In the genomic region with DNA sequence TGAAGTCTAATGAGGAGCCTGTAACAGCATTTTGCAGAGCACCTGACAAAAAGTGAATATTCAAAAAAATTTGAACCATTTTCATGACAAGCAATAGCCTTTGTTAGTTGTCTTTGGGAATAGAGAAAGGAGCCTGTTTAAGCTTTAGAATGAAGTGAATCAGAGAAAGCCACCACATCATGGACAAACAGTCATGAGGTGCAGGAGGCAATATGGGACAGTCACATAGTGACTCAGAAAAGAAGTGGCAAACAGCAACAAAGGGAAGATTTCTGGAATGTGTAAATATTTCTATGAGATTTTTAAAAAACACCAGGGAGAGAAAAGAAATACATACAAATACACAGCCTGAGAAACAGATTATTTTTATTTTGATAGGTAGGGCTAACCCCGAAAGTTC, we compare ENCODE assay signal across 1 cellular context.
TF ChIP-seq lines count a peak whose summit lies in the region.

No MANE protein-coding gene starts in this region.

TF ChIP-seq in A549, 52 proteins besides CTCF, POLR2A, EP300 and RAD21 (continued from another document):
- TF ChIP-seq, protein P1, sequence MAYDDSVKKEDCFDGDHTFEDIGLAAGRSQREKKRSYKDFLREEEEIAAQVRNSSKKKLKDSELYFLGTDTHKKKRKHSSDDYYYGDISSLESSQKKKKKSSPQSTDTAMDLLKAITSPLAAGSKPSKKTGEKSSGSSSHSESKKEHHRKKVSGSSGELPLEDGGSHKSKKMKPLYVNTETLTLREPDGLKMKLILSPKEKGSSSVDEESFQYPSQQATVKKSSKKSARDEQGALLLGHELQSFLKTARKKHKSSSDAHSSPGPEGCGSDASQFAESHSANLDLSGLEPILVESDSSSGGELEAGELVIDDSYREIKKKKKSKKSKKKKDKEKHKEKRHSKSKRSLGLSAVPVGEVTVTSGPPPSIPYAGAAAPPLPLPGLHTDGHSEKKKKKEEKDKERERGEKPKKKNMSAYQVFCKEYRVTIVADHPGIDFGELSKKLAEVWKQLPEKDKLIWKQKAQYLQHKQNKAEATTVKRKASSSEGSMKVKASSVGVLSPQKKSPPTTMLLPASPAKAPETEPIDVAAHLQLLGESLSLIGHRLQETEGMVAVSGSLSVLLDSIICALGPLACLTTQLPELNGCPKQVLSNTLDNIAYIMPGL (CRISPR knock-in tag; IDR thresholded peaks at IDR 0.05; ENCODE audit: borderline replicate concordance), result no peak
- TF ChIP-seq HOXB5 (CRISPR knock-in tag; IDR thresholded peaks at IDR 0.05), result no peak
- no peak for TF ChIP-seq EHMT2 (IDR thresholded peaks at IDR 0.05; ENCODE audit: low read depth)
- TF ChIP-seq HEYL (CRISPR knock-in tag; IDR thresholded peaks at IDR 0.05), result no peak
- no peak for TF ChIP-seq NR3C1 (IDR thresholded peaks at IDR 0.05)
- TF ChIP-seq GATA3 (IDR thresholded peaks at IDR 0.05; ENCODE audit: borderline replicate concordance), result no peak
- no peak for TF ChIP-seq KDM1A (IDR thresholded peaks at IDR 0.05; ENCODE audit: low read depth)
- no peak for TF ChIP-seq ZFP36 (IDR thresholded peaks at IDR 0.05; ENCODE audit: borderline replicate concordance, partially characterized antibody)
- no peak for TF ChIP-seq JUNB (IDR thresholded peaks at IDR 0.05)
- TF ChIP-seq CBX2 (IDR thresholded peaks at IDR 0.05; ENCODE audit: borderline replicate concordance, low read depth), result no peak
- TF ChIP-seq ZNF302 (CRISPR knock-in tag; IDR thresholded peaks at IDR 0.05), result no peak
- TF ChIP-seq, protein P2, sequence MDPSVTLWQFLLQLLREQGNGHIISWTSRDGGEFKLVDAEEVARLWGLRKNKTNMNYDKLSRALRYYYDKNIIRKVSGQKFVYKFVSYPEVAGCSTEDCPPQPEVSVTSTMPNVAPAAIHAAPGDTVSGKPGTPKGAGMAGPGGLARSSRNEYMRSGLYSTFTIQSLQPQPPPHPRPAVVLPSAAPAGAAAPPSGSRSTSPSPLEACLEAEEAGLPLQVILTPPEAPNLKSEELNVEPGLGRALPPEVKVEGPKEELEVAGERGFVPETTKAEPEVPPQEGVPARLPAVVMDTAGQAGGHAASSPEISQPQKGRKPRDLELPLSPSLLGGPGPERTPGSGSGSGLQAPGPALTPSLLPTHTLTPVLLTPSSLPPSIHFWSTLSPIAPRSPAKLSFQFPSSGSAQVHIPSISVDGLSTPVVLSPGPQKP (IDR thresholded peaks at IDR 0.05; ENCODE audit: low read depth, low read length), result no peak
- no peak for TF ChIP-seq RARB (CRISPR knock-in tag; IDR thresholded peaks at IDR 0.05)
- TF ChIP-seq CHD2 (IDR thresholded peaks at IDR 0.05; ENCODE audit: low read length, partially characterized antibody), result no peak
